In genomic region chr9:35940474-35941467, GRCh38 we compare ENCODE assay signal across 11 cellular contexts. TPM values are rescaled to one million over a fixed set of nuclear protein-coding genes. Genes with fewer than 3 reads are reported as not detected.
DNase-seq lines count a peak whose midpoint lies in the region; ATAC-seq and TF ChIP-seq lines count a peak whose summit lies in the region.
"Had no signal": no experiment of that assay in that cellular context is flagged by ENCODE, and none has a peak within 500 bp of the region (broad histone marks: within the 10 kb centered on the region; RNA-seq: fewer than 3 reads in every experiment).

No MANE protein-coding gene starts in this region.

- H3K4me3 ChIP-seq in endodermal cell (ENCODE audit: low read length): peak overlapping the region; percentile 28
- H3K4me3 ChIP-seq: PC-9 had no signal

- H3K36me3 Mint-ChIP-seq in endodermal cell (ENCODE audit: low read depth): no peaks in the 10 kb centered on the region

- H3K27ac ChIP-seq in endodermal cell (ENCODE audit: low read depth, low read length): no peak overlapping the region
- H3K27ac ChIP-seq: PC-9 had no signal

- no peaks in the 10 kb centered on the region for H3K36me3 ChIP-seq in endodermal cell (ENCODE audit: control insufficient read depth, insufficient read depth, low read length)

- H3K4me3 Mint-ChIP-seq in endodermal cell: no peak overlapping the region
- H3K4me3 Mint-ChIP-seq in stimulated activated naive CD8-positive, alpha-beta T cell treated with anti-CD3 and anti-CD28 coated beads, Interleukin-15, amount 100 ng/mL, for 72 hours: peak overlapping the region; percentile 47 to 64

- peak; percentile 18 for DNase-seq in activated naive CD4-positive, alpha-beta T cell treated with Interleukin-2 at 50 U/mL for 16 hours
- no peak for DNase-seq in activated naive CD4-positive, alpha-beta T cell (lab: John Stamatoyannopoulos, UW)
- DNase-seq in activated CD4-positive, alpha-beta T cell treated with anti-CD3 and anti-CD28 coated beads, Interleukin-2, amount 50 U/mL, for 48 hours: peak; percentile 14 to 34
- DNase-seq in endodermal cell (no peak), amniotic stem cell (lab: John Stamatoyannopoulos, UW) (no peak), HuH-7.5 (ENCODE audit: low spot score) (no peak)
- peak in 1 of 2 donors; percentile 23 for DNase-seq in stimulated activated naive CD8-positive, alpha-beta T cell treated with anti-CD3 and anti-CD28 coated beads, Interleukin-15, amount 100 ng/mL, for 72 hours
- DNase-seq: PC-9 had no signal

- peak; percentile 70 for ATAC-seq in stimulated activated naive CD8-positive, alpha-beta T cell treated with anti-CD3 and anti-CD28 coated beads, Interleukin-15, amount 100 ng/mL, for 72 hours
- no peak for ATAC-seq in HG02938 (IDR thresholded peaks at IDR 0.05; ENCODE audit: unreplicated experiment)

- peaks cover 2% of the 10 kb centered on the region for H3K4me1 ChIP-seq in endodermal cell (ENCODE audit: control insufficient read depth, insufficient read depth, low read length)

- WGBS in endodermal cell (ENCODE audit: insufficient coverage in 1 of 2, insufficient read length in 1 of 2), 2 experiments: 78 to 79% methylated on average over 5 to 6 of the region's 6 CpGs

- H3K27me3 ChIP-seq in endodermal cell (ENCODE audit: control insufficient read depth, insufficient read depth, low read length, poor library complexity, severe bottlenecking): peaks cover 47% of the 10 kb centered on the region

- H3K4me1 Mint-ChIP-seq in endodermal cell: peaks cover 2% of the 10 kb centered on the region
- peaks cover 50% of the 10 kb centered on the region for H3K4me1 Mint-ChIP-seq in stimulated activated naive CD8-positive, alpha-beta T cell treated with anti-CD3 and anti-CD28 coated beads, Interleukin-15, amount 100 ng/mL, for 72 hours

- no peak overlapping the region for H3K9ac ChIP-seq in endodermal cell (ENCODE audit: extremely low read depth, low read length, poor library complexity, severe bottlenecking)

- H3K9me3 ChIP-seq in endodermal cell (ENCODE audit: control insufficient read depth, low read length): peaks cover 10% of the 10 kb centered on the region

- no peak for TF ChIP-seq CTCF in endodermal cell (conservative IDR thresholded peaks at IDR 0.05)

- H3K27ac Mint-ChIP-seq in endodermal cell: no peak overlapping the region
- H3K27ac Mint-ChIP-seq in stimulated activated naive CD8-positive, alpha-beta T cell treated with anti-CD3 and anti-CD28 coated beads, Interleukin-15, amount 100 ng/mL, for 72 hours: peak overlapping the region in 1 of 2 donors; percentile 14

- peaks cover 9% of the 10 kb centered on the region for H3K9me3 Mint-ChIP-seq in endodermal cell
- peaks cover 7 to 9% of the 10 kb centered on the region in 2 donors for H3K9me3 Mint-ChIP-seq in stimulated activated naive CD8-positive, alpha-beta T cell treated with anti-CD3 and anti-CD28 coated beads, Interleukin-15, amount 100 ng/mL, for 72 hours

- H3K27me3 Mint-ChIP-seq in endodermal cell (ENCODE audit: insufficient read depth): peaks cover 63% of the 10 kb centered on the region
- no peaks in the 10 kb centered on the region for H3K27me3 Mint-ChIP-seq in stimulated activated naive CD8-positive, alpha-beta T cell treated with anti-CD3 and anti-CD28 coated beads, Interleukin-15, amount 100 ng/mL, for 72 hours

RNA-seq across cellular contexts. Expression of gene OR2S2, which starts 17.2 kb away (rescaled TPM):
- not detected for total RNA-seq in endodermal cell
- polyA plus RNA-seq in endodermal cell (2013, experiment 1 of 2): not detected
- not detected for polyA plus RNA-seq in endodermal cell (2013, experiment 2 of 2)
- total RNA-seq: myocyte, PC-9, skeletal muscle tissue had no signal

RNA-seq across cellular contexts. Expression of gene SPAAR, which starts 31.5 kb away (rescaled TPM):
- total RNA-seq in endodermal cell: under 1 TPM in 1 of 2 donors, not detected in 1; 0.29 TPM
- not detected for polyA plus RNA-seq in endodermal cell (2013, experiment 1 of 2)
- not detected for polyA plus RNA-seq in endodermal cell (2013, experiment 2 of 2)
- total RNA-seq: myocyte had no signal

RNA-seq across cellular contexts. Expression of gene HRCT1, which starts 34.8 kb away (rescaled TPM):
- total RNA-seq in endodermal cell: not detected
- polyA plus RNA-seq in endodermal cell (2013, experiment 1 of 2): not detected
- not detected for polyA plus RNA-seq in endodermal cell (2013, experiment 2 of 2)

Comparison
In these comparisons a context has a peak if more than half of its experiments do, and no peak if none do; other contexts are left out.
1. DNase-seq: peak in activated naive CD4-positive, alpha-beta T cell treated with Interleukin-2 at 50 U/mL for 16 hours (single experiment) and activated CD4-positive, alpha-beta T cell treated with anti-CD3 and anti-CD28 coated beads, Interleukin-2, amount 50 U/mL, for 48 hours (2 of 2); none in activated naive CD4-positive, alpha-beta T cell (0 of 4), endodermal cell (single experiment), amniotic stem cell (single experiment) and HuH-7.5 (single experiment).